In the genomic region with DNA sequence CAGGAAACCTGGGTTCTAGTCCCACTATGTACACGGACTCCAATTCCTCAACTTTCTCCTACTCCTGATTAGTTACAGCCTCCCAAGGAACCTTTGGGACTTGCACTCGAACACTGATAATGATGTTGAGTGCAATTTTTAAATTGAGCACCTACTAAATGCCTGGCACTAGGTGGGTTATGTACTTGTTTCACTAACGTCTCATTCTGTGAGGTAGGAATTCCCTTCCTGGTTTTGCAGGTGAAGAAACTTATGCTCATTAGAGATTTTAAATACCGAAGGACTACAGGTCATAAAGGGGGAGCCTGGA, we compare ENCODE assay signal across 8 cellular contexts. TPM values are rescaled to one million over a fixed set of nuclear protein-coding genes. Genes with fewer than 3 reads are reported as not detected.
DNase-seq lines count a peak whose midpoint lies in the region; ATAC-seq and TF ChIP-seq lines count a peak whose summit lies in the region.

No MANE protein-coding gene starts in this region.

- peak overlapping the region; percentile 98 for H3K4me3 ChIP-seq in PC-3 (ENCODE audit: low read length)
- H3K4me3 ChIP-seq in fibroblast of lung (replicated peaks in 1 of 4; ENCODE audit: control extremely low read depth in 1 of 4, insufficient read depth in 1 of 4, low read depth in 3 of 4, low read length in 4 of 4): peak overlapping the region; percentile 64 to 94 (median 84)
- H3K4me3 ChIP-seq in retinal pigment epithelial cell (ENCODE audit: low read length): peak overlapping the region; percentile 90

- H3K4me1 ChIP-seq in PC-3 (ENCODE audit: insufficient read depth, low read length) (peaks cover 28% of the 10 kb centered on the region), fibroblast of lung (ENCODE audit: control insufficient read depth, extremely low read depth, insufficient read depth, low read length) (no peaks in the 10 kb centered on the region)

- H3F3A ChIP-seq in PC-3 (ENCODE audit: low read length, unreplicated experiment): no peaks in the 10 kb centered on the region

- peaks cover 32% of the 10 kb centered on the region for H3K36me3 ChIP-seq in PC-3 (ENCODE audit: low read depth, low read length)
- H3K36me3 ChIP-seq in fibroblast of lung (ENCODE audit: control insufficient read depth, insufficient read depth, low read length): no peaks in the 10 kb centered on the region

- intact Hi-C loops in PC-3 (cut with micrococcal nuclease): loop anchor here (1.0 kb wide), 1 partner anchor 59 kb away; a partner anchor contains a TSS

- H3K27me3 ChIP-seq in PC-3 (ENCODE audit: low read length) (no peaks in the 10 kb centered on the region), fibroblast of lung (ENCODE audit: control insufficient read depth, insufficient read depth, low read length) (no peaks in the 10 kb centered on the region)

- TSS peak; percentile 73 for BruUV-seq in PC-3 (replicated peaks; lab: Mats Ljungman, UMichigan)

- TF ChIP-seq CTCF in PC-3 (conservative IDR thresholded peaks at IDR 0.05; ENCODE audit: low read depth, low read length) (no peak), fibroblast of lung (conservative IDR thresholded peaks at IDR 0.05 in 1 of 2, IDR thresholded peaks at IDR 0.05 in 1 of 2; ENCODE audit: low read depth in 1 of 2, low read length in 2 of 2) (no peak), retinal pigment epithelial cell (conservative IDR thresholded peaks at IDR 0.05; ENCODE audit: low read depth, low read length) (no peak)

- H3K4me2 ChIP-seq in PC-3 (ENCODE audit: low read length) (peak overlapping the region; percentile 94), fibroblast of lung (ENCODE audit: extremely low read depth, insufficient read depth, low read length) (peak overlapping the region; percentile 94)

- DNase-seq in PC-3 (no peak), fibroblast of lung (ENCODE audit: low read depth in 2 of 2) (no peak), retinal pigment epithelial cell (ENCODE audit: low read depth) (no peak), G401 (ENCODE audit: low spot score) (no peak)
- no peak for DNase-seq in stimulated activated naive CD4-positive, alpha-beta T cell treated with Interleukin-2 at 50 U/mL for 16 hours (lab: John Stamatoyannopoulos, UW)

- POLR2A ChIA-PET in PC-3 (lab: Charles Lee; ENCODE audit: unreplicated experiment): interaction anchor here (0.6 kb wide), 1 partner anchor 714 kb away, joined by 4 read pairs; no protein-coding TSS in a partner anchor

- H4K20me1 ChIP-seq in PC-3 (ENCODE audit: low read length) (no peaks in the 10 kb centered on the region), fibroblast of lung (ENCODE audit: control insufficient read depth, extremely low read depth, insufficient read depth, low read length) (no peaks in the 10 kb centered on the region)

- peaks cover 62% of the 10 kb centered on the region for H3K79me2 ChIP-seq in PC-3 (ENCODE audit: low read length)
- peaks cover 29% of the 10 kb centered on the region for H3K79me2 ChIP-seq in fibroblast of lung (ENCODE audit: control insufficient read depth, insufficient read depth, low read length)

- CTCF ChIA-PET in PC-3 (lab: Charles Lee): no interaction called here

- H2AFZ ChIP-seq in PC-3 (ENCODE audit: low read length) (peak overlapping the region; percentile 92), fibroblast of lung (ENCODE audit: low read length) (peak overlapping the region; percentile 99)

- H3K9ac ChIP-seq in PC-3 (ENCODE audit: low read length): peak overlapping the region; percentile 96
- H3K9ac ChIP-seq in fibroblast of lung (ENCODE audit: insufficient read depth, low read length): peak overlapping the region; percentile 80

- ATAC-seq in GM19455 (IDR thresholded peaks at IDR 0.05; ENCODE audit: unreplicated experiment): peak; percentile 0
- ATAC-seq in PC-3: no peak; the same call in none of the 2 replicates
- no peak for ATAC-seq in GM19328 (IDR thresholded peaks at IDR 0.05; ENCODE audit: unreplicated experiment)
- ATAC-seq in HG03442 (IDR thresholded peaks at IDR 0.05; ENCODE audit: unreplicated experiment): no peak

- no peaks in the 10 kb centered on the region for H3K9me3 ChIP-seq in PC-3 (ENCODE audit: low read length)
- no peaks in the 10 kb centered on the region for H3K9me3 ChIP-seq in fibroblast of lung (ENCODE audit: control insufficient read depth, insufficient read depth, low read depth, low read length)

- H3K27ac ChIP-seq in PC-3 (ENCODE audit: low read length): peak overlapping the region; percentile 85
- peak overlapping the region; percentile 76 for H3K27ac ChIP-seq in fibroblast of lung (ENCODE audit: insufficient read depth, low read length)

- in situ Hi-C loops in G401 (cut with HindIII; ENCODE audit: low sequenced_read_pairs): no loop called here

- H3K9me2 ChIP-seq in PC-3 (replicated peaks; ENCODE audit: low read length): no peaks in the 10 kb centered on the region

RNA-seq across cellular contexts. Expression of a gene that starts 0.5 kb away (rescaled TPM):
- total RNA-seq in PC-3 (2014; rRNA removed) (22.5 and 23.0 TPM in 2 replicates), fibroblast of lung (3.6 and 9.4 TPM in 2 replicates)
- polyA plus RNA-seq in fibroblast of lung: 5.7 and 11.7 TPM in 2 replicates
- polyA plus RNA-seq in fibroblast of lung (2012): 3.3 and 7.0 TPM in 2 replicates
- 1.4 and 1.6 TPM in 2 replicates for polyA minus RNA-seq in fibroblast of lung (ENCODE audit: low replicate concordance)
- total RNA-seq in G401 (2014; rRNA removed; shearing (Covaris generic)): 27.8 and 51.0 TPM in 2 replicates

RNA-seq across cellular contexts. Expression of a gene that starts 0.6 kb away (rescaled TPM):
- total RNA-seq in PC-3 (2014; rRNA removed) (81.6 and 84.3 TPM in 2 replicates), fibroblast of lung (30.3 and 38.3 TPM in 2 replicates)
- polyA plus RNA-seq in fibroblast of lung: 61.9 and 81.0 TPM in 2 replicates
- polyA plus RNA-seq in fibroblast of lung (2012): 32.0 and 42.3 TPM in 2 replicates
- 2.8 TPM in 1 of 2 replicates, not detected in the other for polyA minus RNA-seq in fibroblast of lung (ENCODE audit: low replicate concordance)
- total RNA-seq in G401 (2014; rRNA removed; shearing (Covaris generic)): 92.8 and 117 TPM in 2 replicates

RNA-seq across cellular contexts. Expression of a gene that starts 58.7 kb away (rescaled TPM):
- 24.9 and 34.4 TPM in 2 replicates for total RNA-seq in PC-3 (2014; rRNA removed)
- total RNA-seq in fibroblast of lung: 108 and 149 TPM in 2 replicates
- 85.3 and 97.5 TPM in 2 replicates for polyA plus RNA-seq in fibroblast of lung
- polyA plus RNA-seq in fibroblast of lung (2012): 73.8 and 76.7 TPM in 2 replicates
- 22.7 and 30.8 TPM in 2 replicates for polyA minus RNA-seq in fibroblast of lung (ENCODE audit: low replicate concordance)
- total RNA-seq in G401 (2014; rRNA removed; shearing (Covaris generic)): 28.6 and 54.0 TPM in 2 replicates
